In the genomic region with DNA sequence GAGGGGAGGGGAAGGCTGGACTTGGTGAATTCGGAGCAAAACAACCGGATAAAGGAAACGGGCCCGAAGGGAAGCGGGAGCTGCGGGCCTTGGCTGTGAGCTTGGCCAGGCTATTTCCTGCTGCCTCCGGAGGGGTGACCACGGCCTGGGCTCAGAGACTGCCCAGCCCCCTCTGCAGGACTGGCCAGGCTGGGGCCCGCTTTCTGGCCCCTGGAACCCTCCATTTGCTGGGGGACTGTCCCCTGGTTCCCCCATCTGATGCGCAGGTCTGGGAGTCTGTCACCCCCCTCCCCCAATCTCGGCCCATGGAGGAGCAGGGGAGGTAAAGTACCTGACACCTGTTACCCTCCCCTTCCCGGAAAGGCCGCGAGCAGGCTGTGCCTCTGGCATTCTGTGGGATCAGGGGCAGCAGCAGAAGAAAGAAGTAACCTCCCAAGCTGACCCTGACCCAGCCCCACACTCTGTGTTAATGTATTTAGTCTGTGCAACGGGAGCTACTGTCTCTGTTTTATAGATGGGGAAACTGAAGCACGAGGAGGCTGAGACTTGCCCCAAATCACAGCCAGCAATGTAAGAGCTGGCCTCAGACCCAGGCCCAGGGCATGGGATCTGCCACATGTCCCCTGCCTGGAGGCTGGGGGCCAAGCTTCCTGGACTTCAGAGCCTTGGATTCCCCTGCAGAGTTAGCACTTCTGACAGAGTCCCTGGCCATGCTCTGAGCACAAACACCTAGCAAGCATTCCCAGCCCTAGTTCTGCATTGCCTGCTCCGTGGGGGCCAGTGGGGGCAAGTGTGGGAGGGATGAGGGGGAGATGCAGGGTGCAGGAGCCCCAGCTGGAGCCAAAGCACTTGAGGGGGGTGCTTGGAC, we compare ENCODE assay signal across 1 cellular context.
TF ChIP-seq lines count a peak whose summit lies in the region.

No MANE protein-coding gene starts in this region.

TF ChIP-seq in HEK293, 187 proteins besides CTCF, POLR2A, EP300 and RAD21 (continued from another document):
- no peak for TF ChIP-seq ZNF280D (tag by site-specific recombination; IDR thresholded peaks at IDR 0.05)
- no peak for TF ChIP-seq TSHZ1 (tag by site-specific recombination; IDR thresholded peaks at IDR 0.05; ENCODE audit: borderline replicate concordance)
- TF ChIP-seq BCL11A (tag by site-specific recombination; IDR thresholded peaks at IDR 0.05; ENCODE audit: low read depth): no peak
- TF ChIP-seq ZNF138 (tag by site-specific recombination; IDR thresholded peaks at IDR 0.05; ENCODE audit: borderline replicate concordance): no peak
- no peak for TF ChIP-seq ZNF660 (tag by site-specific recombination; IDR thresholded peaks at IDR 0.05)
- TF ChIP-seq MEIS1 (CRISPR knock-in tag; IDR thresholded peaks at IDR 0.05; ENCODE audit: borderline replicate concordance): no peak
- no peak for TF ChIP-seq ZNF223 (tag by site-specific recombination; IDR thresholded peaks at IDR 0.05)
- 0 out of 2 replicates have a peak, but pooled peaks have one; percentile 24 for TF ChIP-seq PATZ1 (tag by site-specific recombination; IDR thresholded peaks at IDR 0.05)
- no peak for TF ChIP-seq ZNF747 (tag by site-specific recombination; IDR thresholded peaks at IDR 0.05)
- no peak for TF ChIP-seq ZNF571 (tag by site-specific recombination; IDR thresholded peaks at IDR 0.05)
- no peak for TF ChIP-seq OSR2 (tag by site-specific recombination; IDR thresholded peaks at IDR 0.05)
- peak; percentile 93 for TF ChIP-seq SCRT2 (tag by site-specific recombination; IDR thresholded peaks at IDR 0.05)
- peak; percentile 57 for TF ChIP-seq PRDM10 (tag by site-specific recombination; IDR thresholded peaks at IDR 0.05)
- TF ChIP-seq ZSCAN23 (tag by site-specific recombination; IDR thresholded peaks at IDR 0.05): no peak
- 0 out of 2 replicates have a peak, but pooled peaks have one; percentile 7 for TF ChIP-seq ZEB2 (tag by site-specific recombination; IDR thresholded peaks at IDR 0.05)
- TF ChIP-seq GLIS1 (tag by site-specific recombination; IDR thresholded peaks at IDR 0.05): peak; percentile 85
TF ChIP-seq in HEK293: peak in this region for 6.
